In genomic region chr20:61853073-61854005, GRCh38 we compare ENCODE assay signal across 29 cellular contexts.
"Had no signal": no experiment of that assay in that cellular context is flagged by ENCODE, and none has a peak within 500 bp of the region (broad histone marks: within the 10 kb centered on the region; RNA-seq: fewer than 3 reads in every experiment).

No MANE protein-coding gene starts in this region.

- H3K9me3 Mint-ChIP-seq: activated CD4-positive, alpha-beta T cell treated with anti-CD3 and anti-CD28 coated beads, Interleukin-2, amount 10 ng/mL, durations not matched to agents 24 days and 14 days; activated CD8-positive, alpha-beta T cell treated with anti-CD3 and anti-CD28 coated beads for 36 hours; activated naive CD8-positive, alpha-beta T cell treated with anti-CD3 and anti-CD28 coated beads for 36 hours; activated T-cell treated with anti-CD3 and anti-CD28 coated beads, Interleukin-2, amount 50 U/mL, for 72 hours; activated T-helper 17 cell treated with anti-CD3 and anti-CD28 coated beads, Interleukin-2, amount 50 U/mL, for 72 hours; T-helper 1 cell treated with Interleukin-12 subunit alpha and Interleukin-12 subunit beta and Interleukin-4 antibody, amounts not matched to agents 30 μg/mL and 1 μg/mL, for 36 hours; T-helper 2 cell treated with Interferon-gamma antibody and Interleukin-4, amounts not matched to agents 5 μg/mL and 100 μg/mL, for 36 hours had no signal

- H3K27me3 Mint-ChIP-seq: activated CD4-positive, alpha-beta T cell treated with anti-CD3 and anti-CD28 coated beads, Interleukin-2, amount 10 ng/mL, durations not matched to agents 24 days and 14 days; activated CD8-positive, alpha-beta T cell treated with anti-CD3 and anti-CD28 coated beads for 36 hours; activated naive CD8-positive, alpha-beta T cell treated with anti-CD3 and anti-CD28 coated beads for 36 hours had no signal

- H3K27ac ChIP-seq: brain microvascular endothelial cell, PC-9, RWPE1, SJSA1 had no signal

- H3K4me3 Mint-ChIP-seq: activated CD4-positive, alpha-beta T cell treated with anti-CD3 and anti-CD28 coated beads, Interleukin-2, amount 10 ng/mL, durations not matched to agents 24 days and 14 days; activated CD8-positive, alpha-beta T cell treated with anti-CD3 and anti-CD28 coated beads for 36 hours; activated naive CD8-positive, alpha-beta T cell treated with anti-CD3 and anti-CD28 coated beads for 36 hours; activated T-cell treated with anti-CD3 and anti-CD28 coated beads, Interleukin-2, amount 50 U/mL, for 72 hours; activated T-helper 17 cell treated with anti-CD3 and anti-CD28 coated beads, Interleukin-2, amount 50 U/mL, for 72 hours; T-helper 1 cell treated with Interleukin-12 subunit alpha and Interleukin-12 subunit beta and Interleukin-4 antibody, amounts not matched to agents 30 μg/mL and 1 μg/mL, for 36 hours; T-helper 2 cell treated with Interferon-gamma antibody and Interleukin-4, amounts not matched to agents 5 μg/mL and 100 μg/mL, for 36 hours had no signal

- H3K27me3 ChIP-seq: brain microvascular endothelial cell had no signal

- H3K4me2 ChIP-seq: PC-9, SK-N-SH had no signal

- H3K9me3 ChIP-seq: SJSA1, SK-N-SH had no signal

- ATAC-seq: activated CD8-positive, alpha-beta T cell treated with anti-CD3 and anti-CD28 coated beads for 36 hours; activated T-cell treated with anti-CD3 and anti-CD28 coated beads, Interleukin-2, amount 50 U/mL, for 72 hours; activated T-helper 17 cell treated with anti-CD3 and anti-CD28 coated beads, Interleukin-2, amount 50 U/mL, for 72 hours had no signal

- H3K4me1 ChIP-seq: SJSA1 had no signal

- H3K27ac Mint-ChIP-seq: activated CD4-positive, alpha-beta T cell treated with anti-CD3 and anti-CD28 coated beads, Interleukin-2, amount 10 ng/mL, durations not matched to agents 24 days and 14 days; activated CD8-positive, alpha-beta T cell treated with anti-CD3 and anti-CD28 coated beads for 36 hours; activated naive CD8-positive, alpha-beta T cell treated with anti-CD3 and anti-CD28 coated beads for 36 hours; activated T-cell treated with anti-CD3 and anti-CD28 coated beads, Interleukin-2, amount 50 U/mL, for 72 hours; activated T-helper 17 cell treated with anti-CD3 and anti-CD28 coated beads, Interleukin-2, amount 50 U/mL, for 72 hours; T-helper 1 cell treated with Interleukin-12 subunit alpha and Interleukin-12 subunit beta and Interleukin-4 antibody, amounts not matched to agents 30 μg/mL and 1 μg/mL, for 36 hours; T-helper 2 cell treated with Interferon-gamma antibody and Interleukin-4, amounts not matched to agents 5 μg/mL and 100 μg/mL, for 36 hours had no signal

- H3K4me3 ChIP-seq: PC-9, SJSA1 had no signal

- H2AFZ ChIP-seq: PC-9 had no signal

- FAIRE-seq: RCC 7860, TTC549 had no signal

- H3K9me2 ChIP-seq: SK-N-SH had no signal

- H3K9ac ChIP-seq: SK-N-SH had no signal

- H3K36me3 Mint-ChIP-seq: activated naive CD8-positive, alpha-beta T cell treated with anti-CD3 and anti-CD28 coated beads for 36 hours had no signal

- DNase-seq: activated CD4-positive, alpha-beta T cell treated with anti-CD3 and anti-CD28 coated beads, Interleukin-2, amount 10 ng/mL, durations not matched to agents 24 days and 14 days; activated CD4-positive, alpha-beta T cell treated with anti-CD3 and anti-CD28 coated beads, Interleukin-2, amount 50 U/mL, for 4 hours; activated CD8-positive, alpha-beta T cell treated with anti-CD3 and anti-CD28 coated beads for 36 hours; activated effector memory CD4-positive, alpha-beta T cell treated with anti-CD3 and anti-CD28 coated beads, Interleukin-2, amount 50 U/mL, for 16 hours; activated naive CD4-positive, alpha-beta T cell; activated naive CD4-positive, alpha-beta T cell treated with anti-CD3 and anti-CD28 coated beads, Interleukin-2, amount 50 U/mL, for 16 hours; activated naive CD8-positive, alpha-beta T cell treated with anti-CD3 and anti-CD28 coated beads for 36 hours; activated T-cell treated with anti-CD3 and anti-CD28 coated beads, Interleukin-2, amount 50 U/mL, for 1 hour; activated T-cell treated with anti-CD3 and anti-CD28 coated beads, Interleukin-2, amount 50 U/mL, for 72 hours; amniotic stem cell; brain microvascular endothelial cell; central memory CD4-positive, alpha-beta T cell; NCI-H1048; NCI-H1105 treated with DMSO at 0.1 percent for 48 hours; NCI-H1436 treated with DMSO at 0.1 percent for 48 hours; NCI-H1694 treated with DMSO at 0.1 percent for 48 hours; NCI-H2029; NCI-H345; NCI-H524 treated with DMSO at 0.1 percent for 48 hours; PC-9; SHP77; SK-N-SH had no signal

- H3K4me1 Mint-ChIP-seq: activated CD4-positive, alpha-beta T cell treated with anti-CD3 and anti-CD28 coated beads, Interleukin-2, amount 10 ng/mL, durations not matched to agents 24 days and 14 days; activated naive CD8-positive, alpha-beta T cell treated with anti-CD3 and anti-CD28 coated beads for 36 hours; activated T-helper 17 cell treated with anti-CD3 and anti-CD28 coated beads, Interleukin-2, amount 50 U/mL, for 72 hours had no signal

- H3K36me3 ChIP-seq: brain microvascular endothelial cell, SJSA1 had no signal
